8 cellular contexts compared by ENCODE assay signal in genomic region chr4:47837582-47838294, GRCh38. TPM values are rescaled to one million over a fixed set of nuclear protein-coding genes. Genes with fewer than 3 reads are reported as not detected.
DNase-seq lines count a peak whose midpoint lies in the region; ATAC-seq and TF ChIP-seq lines count a peak whose summit lies in the region.

TSS of gene CORIN (minus strand) at chr4:47838067. CDS start at chr4:47837949, 118 bp downstream.

- H3K36me3 Mint-ChIP-seq in mesothelial cell of epicardium = peaks cover 10% of the 10 kb centered on the region

- no peak for TF ChIP-seq CTCF in dorsolateral prefrontal cortex (IDR thresholded peaks at IDR 0.05 in 54 of 56, conservative IDR thresholded peaks at IDR 0.05 in 2 of 56; ENCODE audit: low read depth in 1 of 56, partially characterized antibody in 56 of 56)
- TF ChIP-seq CTCF in mesothelial cell of epicardium (IDR thresholded peaks at IDR 0.05; ENCODE audit: unreplicated experiment) = no peak
- TF ChIP-seq CTCF in transverse colon (IDR thresholded peaks at IDR 0.05) = no peak

- peaks cover 20% of the 10 kb centered on the region for H3K27me3 Mint-ChIP-seq in mesothelial cell of epicardium (ENCODE audit: low read depth)

- H3K4me3 ChIP-seq in SK-N-MC = peak within 1 kb of the TSS; percentile 71
- peak within 1 kb of the TSS; percentile 21 to 78 (median 57) for H3K4me3 ChIP-seq in dorsolateral prefrontal cortex
- H3K4me3 ChIP-seq in transverse colon = peak within 1 kb of the TSS; percentile 31 to 64 (median 38)
- H3K4me3 ChIP-seq in SJCRH30 = no peak within 1 kb of the TSS

- peak within 1 kb of the TSS; percentile 67 for H3K27ac Mint-ChIP-seq in mesothelial cell of epicardium

- H3K9me3 ChIP-seq in SK-N-MC (ENCODE audit: low read depth, low read length) (peaks cover 9% of the 10 kb centered on the region; the same call in 1 of the 2 replicates), transverse colon (peaks cover 0 to 3% of the 10 kb centered on the region in 2 donors), SJCRH30 (replicated peaks) (no peaks in the 10 kb centered on the region)

- peaks cover 18% of the 10 kb centered on the region for H3K4me1 Mint-ChIP-seq in mesothelial cell of epicardium

- H3K27me3 ChIP-seq in dorsolateral prefrontal cortex (peaks cover 0 to 8% (median 0%) of the 10 kb centered on the region in 45 donors), transverse colon (peaks cover 24% of the 10 kb centered on the region), SJCRH30 (no peaks in the 10 kb centered on the region)

- peaks cover 0 to 26% (median 24%) of the 10 kb centered on the region in 4 donors for H3K4me1 ChIP-seq in transverse colon
- no peaks in the 10 kb centered on the region for H3K4me1 ChIP-seq in SJCRH30

- peaks cover 11% of the 10 kb centered on the region for H3K9me3 Mint-ChIP-seq in mesothelial cell of epicardium

- 7 to 10% methylated on average over 6 to 43 of the region's 45 CpGs for WGBS in transverse colon (ENCODE audit: low coverage in 1 of 2), 2 donors

- TF ChIP-seq POLR2A in transverse colon (IDR thresholded peaks at IDR 0.05) = no peak

- no peak for TF ChIP-seq EP300 in transverse colon (IDR thresholded peaks at IDR 0.05; ENCODE audit: low read depth)

- ATAC-seq in GM18517 (IDR thresholded peaks at IDR 0.05; ENCODE audit: unreplicated experiment) = peak; percentile 7
- peak; percentile 11 for ATAC-seq in HG02840 (IDR thresholded peaks at IDR 0.05; ENCODE audit: low FRiP score, unreplicated experiment)

- H3K36me3 ChIP-seq in SK-N-MC (ENCODE audit: insufficient read depth, low read length) (no peaks in the 10 kb centered on the region), transverse colon (no peaks in the 10 kb centered on the region), SJCRH30 (no peaks in the 10 kb centered on the region)

- H3K27ac ChIP-seq in SK-N-MC = no peak within 1 kb of the TSS
- H3K27ac ChIP-seq in dorsolateral prefrontal cortex = peak within 1 kb of the TSS in 4 of 59 donors; percentile 6 to 31 (median 12)
- no peak within 1 kb of the TSS for H3K27ac ChIP-seq in transverse colon
- no peak within 1 kb of the TSS for H3K27ac ChIP-seq in SJCRH30

- no peak for DNase-seq in SK-N-MC (ENCODE audit: low read depth, low spot score)
- DNase-seq in dorsolateral prefrontal cortex = peak in 2 of 10 donors; percentile 14 to 27
- DNase-seq in mesothelial cell of epicardium (ENCODE audit: low spot score in 2 of 2, unreplicated experiment in 2 of 2) = no peak
- peak; percentile 27 for DNase-seq in transverse colon
- no peak for DNase-seq in OCI-M1 (lab: John Stamatoyannopoulos, UW)
- DNase-seq in SJCRH30 = no peak

- H3K4me3 Mint-ChIP-seq in mesothelial cell of epicardium = peak within 1 kb of the TSS; percentile 84

- in situ Hi-C loops in transverse colon (cut with MboI; ENCODE audit: low pct_ligation_motif_present in 1 of 4, low pct_unique_long_range_greater_than_20kb in 1 of 4, low sequenced_read_pairs in 3 of 4) = loop anchor here in 2 of 4 donors (25.0 kb wide), 2 partner anchors 150 to 175 kb away; no protein-coding TSS in a partner anchor

- intact Hi-C loops in dorsolateral prefrontal cortex (cut with DNase I) (loop anchor here (2.0 to 10.0 kb wide), 2 partner anchors 133 to 169 kb away; no protein-coding TSS in a partner anchor), transverse colon (cut with DNase I; ENCODE audit: low total_unique reads) (no loop called here)

- peak within 1 kb of the TSS; percentile 17 for H3K9ac ChIP-seq in SK-N-MC (ENCODE audit: insufficient read length)

RNA-seq across cellular contexts. Expression of gene CORIN, which starts in this region (rescaled TPM):
- total RNA-seq in dorsolateral prefrontal cortex (1 to 10 TPM in 98 of 120 experiments, under 1 TPM in 22; 0.44 to 4.2 (median 1.5) TPM), mesothelial cell of epicardium (1.1 to 1.5 TPM (median 1.3 TPM) in 3 replicates), transverse colon (1 to 10 TPM in 1 of 4 donors, under 1 TPM in 1, not detected in 2; 0.82 to 1.6 TPM)
- 0.08 and 0.38 TPM in 2 replicates for total RNA-seq in SJCRH30 (2014; rRNA removed; shearing (Covaris generic))
